In genomic region chr7:247636-248035, GRCh38 we compare ENCODE assay signal across 26 cellular contexts. TPM values are rescaled to one million over a fixed set of nuclear protein-coding genes. Genes with fewer than 3 reads are reported as not detected.
"Had no signal": no experiment of that assay in that cellular context is flagged by ENCODE, and none has a peak within 500 bp of the region (broad histone marks: within the 10 kb centered on the region; RNA-seq: fewer than 3 reads in every experiment).

No MANE protein-coding gene starts in this region.

- H3K36me3 ChIP-seq: uterus, vagina had no signal

- DNase-seq: stimulated activated CD4-positive, alpha-beta T cell treated with anti-CD3 and anti-CD28 coated beads, Interleukin-2, amount 100 ng/mL, for 48 hours; stimulated activated CD4-positive, alpha-beta T cell treated with anti-CD3 and anti-CD28 coated beads, Interleukin-4, amount 100 ng/mL, for 1 hour; stimulated activated CD4-positive, alpha-beta T cell treated with anti-CD3 and anti-CD28 coated beads, Interleukin-4, amount 100 ng/mL, for 24 hours; stimulated activated CD4-positive, alpha-beta T cell treated with anti-CD3 and anti-CD28 coated beads, Interleukin-4, amount 100 ng/mL, for 4 hours; stimulated activated CD8-positive, alpha-beta memory T cell treated with anti-CD3 and anti-CD28 coated beads, Interleukin-4, amount 100 ng/mL, for 48 hours; stimulated activated naive B cell treated with anti-CD40 and anti-IgM and Interleukin-4, amounts not matched to agents 10 μg/mL and 1 μg/mL and 100 μg/mL, for 72 hours; stimulated activated naive CD4-positive, alpha-beta T cell; stimulated activated naive CD4-positive, alpha-beta T cell treated with Interleukin-2 at 50 U/mL for 16 hours; stimulated activated naive CD8-positive, alpha-beta T cell treated with anti-CD3 and anti-CD28 coated beads, Interleukin-15, amount 100 ng/mL, for 72 hours; stimulated activated naive CD8-positive, alpha-beta T cell treated with anti-CD3 and anti-CD28 coated beads, Interleukin-15, Interleukin-2, amounts not matched to agents 100 U/mL and 50 U/mL, for 24 hours; stomach; substantia nigra; testis; thyroid gland; tibial artery; transverse colon; trophoblast cell; upper lobe of right lung; uterus had no signal

- H3K4me3 ChIP-seq: stomach, suprapubic skin, testis, thoracic aorta, thyroid gland, tibial artery, tibial nerve, transverse colon, upper lobe of left lung, upper lobe of right lung, uterus, vagina had no signal

- H3K27ac ChIP-seq: stomach, suprapubic skin, testis, thoracic aorta, thyroid gland, tibial artery, tibial nerve, transverse colon, upper lobe of left lung, upper lobe of right lung, uterus, vagina had no signal

- H3K27me3 ChIP-seq: stomach, suprapubic skin, testis, thyroid gland, tibial artery, tibial nerve, transverse colon, upper lobe of left lung, upper lobe of right lung, uterus, vagina had no signal

- H3K4me1 ChIP-seq: suprapubic skin, thyroid gland, upper lobe of left lung, upper lobe of right lung, uterus, vagina had no signal

- H3K9me3 ChIP-seq: stomach, suprapubic skin, testis, thoracic aorta, thyroid gland, tibial artery, tibial nerve, transverse colon, upper lobe of left lung, upper lobe of right lung, uterus, vagina had no signal

RNA-seq across cellular contexts. Expression of gene FOXL3, which starts 42.3 kb away (rescaled TPM):
- polyA plus RNA-seq: stomach, thymus, urinary bladder had no signal
